ENCODE assay signal across 12 cellular contexts in the genomic region with DNA sequence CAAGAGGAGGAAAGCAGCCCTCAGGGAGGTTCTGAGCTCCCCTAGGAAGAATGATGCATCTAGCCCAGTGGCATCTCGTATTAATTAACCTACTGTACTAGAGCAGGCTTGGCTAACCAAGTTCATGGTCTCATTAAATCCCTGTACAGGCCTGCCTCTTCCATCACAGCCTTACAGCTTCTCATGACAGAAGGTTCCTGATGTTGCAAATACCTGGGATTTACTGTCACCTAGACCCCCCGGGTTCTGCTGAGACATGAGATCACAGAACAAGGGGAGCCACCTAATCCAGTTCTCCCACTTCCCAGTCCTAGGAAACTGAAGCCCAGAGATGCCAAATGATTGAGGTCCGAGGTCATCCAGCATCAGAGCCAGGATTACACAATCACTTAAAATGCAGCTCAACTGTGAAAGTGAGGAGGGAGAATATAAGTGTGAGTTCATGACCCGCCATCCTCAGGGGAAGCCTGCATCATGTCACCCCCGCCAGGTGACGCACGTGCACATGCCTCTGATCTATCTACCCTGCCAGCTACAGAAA. TPM values are rescaled to one million over a fixed set of nuclear protein-coding genes. Genes with fewer than 3 reads are reported as not detected.
A peak's percentile ranks its signal among the peaks of the same experiment; 100 is the strongest.
DNase-seq lines count a peak whose midpoint lies in the region; ATAC-seq, FAIRE-seq and TF ChIP-seq lines count a peak whose summit lies in the region.
"Had no signal": no experiment of that assay in that cellular context is flagged by ENCODE, and none has a peak within 500 bp of the region (broad histone marks: within the 10 kb centered on the region; RNA-seq: fewer than 3 reads in every experiment).

No MANE protein-coding gene starts in this region.

- H3K36me3 ChIP-seq in mucosa of descending colon (ENCODE audit: low read depth) (peaks cover 27% of the 10 kb centered on the region), kidney (ENCODE audit: control insufficient read depth in 1 of 2, insufficient read depth in 2 of 2, low read length in 2 of 2) (peaks cover 37 to 43% of the 10 kb centered on the region in 2 donors)

- 0 out of 5 replicates have a peak, but pooled peaks of 1 of the 2 experiments have one; percentile 26 for TF ChIP-seq RAD21 in A549 (conservative IDR thresholded peaks at IDR 0.05 in 1 of 2, IDR thresholded peaks at IDR 0.05 in 1 of 2)

- H3K27ac ChIP-seq in A549 = peak overlapping the region; percentile 67 to 81
- H3K27ac ChIP-seq in kidney (ENCODE audit: low read depth in 2 of 2, low read length in 2 of 2) = no peak overlapping the region

- DNase-seq in A549 (ENCODE audit: low read depth in 1 of 2, low spot score in 1 of 2) = peak in 1 of 2 experiments; percentile 57
- peak; percentile 68 for DNase-seq in HTR-8/SVneo (ENCODE audit: insufficient read length, low spot score)
- peak; percentile 49 for DNase-seq in epidermal melanocyte (ENCODE audit: insufficient read length, low spot score)
- DNase-seq in mucosa of descending colon = no peak
- DNase-seq in activated CD8-positive, alpha-beta memory T cell treated with anti-CD3 and anti-CD28 coated beads, Interleukin-2, amount 50 U/mL, for 4 hours = no peak
- no peak for DNase-seq in kidney
- DNase-seq in Ammon's horn (ENCODE audit: low spot score) = no peak
- DNase-seq: CD4-positive, alpha-beta T cell; NCI-H1105 treated with DMSO at 0.1 percent for 48 hours had no signal

- H3K4me1 ChIP-seq in A549 = peaks cover 80% of the 10 kb centered on the region
- H3K4me1 ChIP-seq in mucosa of descending colon (ENCODE audit: low read depth) = no peaks in the 10 kb centered on the region
- H3K4me1 ChIP-seq in kidney (ENCODE audit: control insufficient read depth in 1 of 2, insufficient read depth in 1 of 2, low read depth in 1 of 2, low read length in 2 of 2) = peaks cover 0 to 3% of the 10 kb centered on the region in 2 donors

- TF ChIP-seq EP300 in A549 (IDR thresholded peaks at IDR 0.05) = no peak

- peak; percentile 46 to 48 for ATAC-seq in A549
- ATAC-seq in mucosa of descending colon = peak; percentile 18
- no peak for ATAC-seq in HG02610 (IDR thresholded peaks at IDR 0.05; ENCODE audit: unreplicated experiment)

- TF ChIP-seq POLR2A in A549 (IDR thresholded peaks at IDR 0.05; ENCODE audit: low read length) = no peak

- FAIRE-seq in A549 (lab: Jason Lieb, UNC) = no peak
- peak; percentile 63 for FAIRE-seq in HTR-8/SVneo (lab: Jason Lieb, UNC)
- no peak for FAIRE-seq in kidney (lab: Jason Lieb, UNC)

- no peak overlapping the region for H3K4me3 ChIP-seq in A549
- no peak overlapping the region for H3K4me3 ChIP-seq in mucosa of descending colon
- no peak overlapping the region for H3K4me3 ChIP-seq in kidney (ENCODE audit: low read length in 2 of 2)

- no peak overlapping the region for H3K9ac ChIP-seq in kidney (ENCODE audit: low read length in 2 of 2)

- H3K4me2 ChIP-seq in A549 = peak overlapping the region; percentile 59

- WGBS in A549 (ENCODE audit: missing lambda C conversion rate) = 46% methylated on average over 7 of the region's 7 CpGs

- H3K9me3 ChIP-seq in A549 = no peaks in the 10 kb centered on the region
- no peaks in the 10 kb centered on the region for H3K9me3 ChIP-seq in mucosa of descending colon
- H3K9me3 ChIP-seq in kidney (ENCODE audit: control insufficient read depth in 1 of 2, low read length in 2 of 2) = no peaks in the 10 kb centered on the region

- CTCF ChIA-PET in A549 (lab: Yijun Ruan, JAX) = interaction anchor here (0.6 to 9.6 kb wide), 13 partner anchors 8 to 825 kb away, joined by 3 to 62 read pairs (median 4); a partner anchor contains a TSS

- POLR2A ChIA-PET in A549 (lab: Yijun Ruan, JAX) = interaction anchor here (1.3 to 2.2 kb wide), 2 partner anchors 13 to 53 kb away, joined by 3 to 12 read pairs; no protein-coding TSS in a partner anchor

- intact Hi-C loops in mucosa of descending colon (cut with DNase I, micrococcal nuclease) (no loop called here), kidney (cut with DNase I) (no loop called here)

- TF ChIP-seq CTCF in A549 (IDR thresholded peaks at IDR 0.05) (no peak), mucosa of descending colon (IDR thresholded peaks at IDR 0.05) (no peak), kidney (IDR thresholded peaks at IDR 0.05; ENCODE audit: borderline replicate concordance, extremely low read depth, insufficient read depth) (no peak)

TF ChIP-seq in A549, 52 proteins besides CTCF, POLR2A, EP300 and RAD21 (continues in another document):
- TF ChIP-seq ZC3H11A (IDR thresholded peaks at IDR 0.05) = no peak
- TF ChIP-seq, protein P1, sequence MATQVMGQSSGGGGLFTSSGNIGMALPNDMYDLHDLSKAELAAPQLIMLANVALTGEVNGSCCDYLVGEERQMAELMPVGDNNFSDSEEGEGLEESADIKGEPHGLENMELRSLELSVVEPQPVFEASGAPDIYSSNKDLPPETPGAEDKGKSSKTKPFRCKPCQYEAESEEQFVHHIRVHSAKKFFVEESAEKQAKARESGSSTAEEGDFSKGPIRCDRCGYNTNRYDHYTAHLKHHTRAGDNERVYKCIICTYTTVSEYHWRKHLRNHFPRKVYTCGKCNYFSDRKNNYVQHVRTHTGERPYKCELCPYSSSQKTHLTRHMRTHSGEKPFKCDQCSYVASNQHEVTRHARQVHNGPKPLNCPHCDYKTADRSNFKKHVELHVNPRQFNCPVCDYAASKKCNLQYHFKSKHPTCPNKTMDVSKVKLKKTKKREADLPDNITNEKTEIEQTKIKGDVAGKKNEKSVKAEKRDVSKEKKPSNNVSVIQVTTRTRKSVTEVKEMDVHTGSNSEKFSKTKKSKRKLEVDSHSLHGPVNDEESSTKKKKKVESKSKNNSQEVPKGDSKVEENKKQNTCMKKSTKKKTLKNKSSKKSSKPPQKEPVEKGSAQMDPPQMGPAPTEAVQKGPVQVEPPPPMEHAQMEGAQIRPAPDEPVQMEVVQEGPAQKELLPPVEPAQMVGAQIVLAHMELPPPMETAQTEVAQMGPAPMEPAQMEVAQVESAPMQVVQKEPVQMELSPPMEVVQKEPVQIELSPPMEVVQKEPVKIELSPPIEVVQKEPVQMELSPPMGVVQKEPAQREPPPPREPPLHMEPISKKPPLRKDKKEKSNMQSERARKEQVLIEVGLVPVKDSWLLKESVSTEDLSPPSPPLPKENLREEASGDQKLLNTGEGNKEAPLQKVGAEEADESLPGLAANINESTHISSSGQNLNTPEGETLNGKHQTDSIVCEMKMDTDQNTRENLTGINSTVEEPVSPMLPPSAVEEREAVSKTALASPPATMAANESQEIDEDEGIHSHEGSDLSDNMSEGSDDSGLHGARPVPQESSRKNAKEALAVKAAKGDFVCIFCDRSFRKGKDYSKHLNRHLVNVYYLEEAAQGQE (IDR thresholded peaks at IDR 0.05) = no peak

RNA-seq across cellular contexts. Expression of a gene that starts 23.9 kb away (rescaled TPM):
- 367 and 376 TPM in 2 replicates for polyA plus RNA-seq in A549 (2011; rRNA removed)
- polyA plus RNA-seq in A549 (2012; cell fraction: cytosol; rRNA removed) = 262 and 313 TPM in 2 replicates
- 414 and 459 TPM in 2 replicates for polyA plus RNA-seq in A549 (2012; cell fraction: nucleus; rRNA removed)
- polyA plus RNA-seq in A549 (2017; fragmentation: RNase III; extraction: RNeasy Plus Mini Kit Qiagen cat#74134 plus additional on column Dnase treatment) = 337 to 355 TPM (median 344 TPM) in 3 replicates
- polyA minus RNA-seq in A549 (2011; rRNA and poly(A)+ RNA removed) = 672 and 786 TPM in 2 replicates
- 10 to 100 TPM; 80.3 to 95.2 (median 81.5) TPM for total RNA-seq in mucosa of descending colon
- total RNA-seq in kidney = 104 TPM
- polyA plus RNA-seq in kidney (ENCODE audit: insufficient read depth, low read depth, low replicate concordance) = 33.7 TPM

RNA-seq across cellular contexts. Expression of a gene that starts 29.6 kb away (rescaled TPM):
- 12.7 and 13.7 TPM in 2 replicates for polyA plus RNA-seq in A549 (2011; rRNA removed)
- polyA plus RNA-seq in A549 (2012; cell fraction: cytosol; rRNA removed) = 3.3 and 4.2 TPM in 2 replicates
- polyA plus RNA-seq in A549 (2012; cell fraction: nucleus; rRNA removed) = 2.4 and 2.8 TPM in 2 replicates
- polyA plus RNA-seq in A549 (2017; fragmentation: RNase III; extraction: RNeasy Plus Mini Kit Qiagen cat#74134 plus additional on column Dnase treatment) = 3.1 to 3.8 TPM (median 3.8 TPM) in 3 replicates
- polyA minus RNA-seq in A549 (2011; rRNA and poly(A)+ RNA removed) = 36.7 and 42.0 TPM in 2 replicates
- total RNA-seq in mucosa of descending colon = 10 to 100 TPM in 1 of 3 donors, 1 to 10 TPM in 2; 7.6 to 14.7 (median 8.5) TPM
- total RNA-seq in kidney = 16.1 TPM
- polyA plus RNA-seq in kidney (ENCODE audit: insufficient read depth, low read depth, low replicate concordance) = 0.37 TPM

RNA-seq across cellular contexts. Expression of a gene that starts 35.6 kb away (rescaled TPM):
- polyA plus RNA-seq in A549 (2011; rRNA removed) (2.0 and 2.3 TPM in 2 replicates), A549 (2017; fragmentation: RNase III; extraction: RNeasy Plus Mini Kit Qiagen cat#74134 plus additional on column Dnase treatment) (2.2 to 2.5 TPM (median 2.3 TPM) in 3 replicates), kidney (ENCODE audit: insufficient read depth, low read depth, low replicate concordance) (4.6 TPM)
- 0.47 and 0.56 TPM in 2 replicates for polyA plus RNA-seq in A549 (2012; cell fraction: cytosol; rRNA removed)
- polyA plus RNA-seq in A549 (2012; cell fraction: nucleus; rRNA removed) = 0.64 and 0.80 TPM in 2 replicates
- 2.8 TPM in 2 replicates for polyA minus RNA-seq in A549 (2011; rRNA and poly(A)+ RNA removed)
- total RNA-seq in mucosa of descending colon (1 to 10 TPM in 1 of 3 donors, under 1 TPM in 1, not detected in 1; 0.34 to 2.1 TPM), kidney (6.0 TPM)

RNA-seq across cellular contexts. Expression of a gene that starts 57.2 kb away (rescaled TPM):
- polyA plus RNA-seq in A549 (2011; rRNA removed) = 0.13 and 0.19 TPM in 2 replicates
- polyA plus RNA-seq in A549 (2012; cell fraction: cytosol; rRNA removed) = 0.06 and 0.09 TPM in 2 replicates
- polyA plus RNA-seq in A549 (2012; cell fraction: nucleus; rRNA removed) = 0.05 and 0.08 TPM in 2 replicates
- polyA plus RNA-seq in A549 (2017; fragmentation: RNase III; extraction: RNeasy Plus Mini Kit Qiagen cat#74134 plus additional on column Dnase treatment) = 0.04 to 0.12 TPM (median 0.05 TPM) in 3 replicates
- 0.54 TPM in 1 of 2 replicates, not detected in the other for polyA minus RNA-seq in A549 (2011; rRNA and poly(A)+ RNA removed)
- total RNA-seq in mucosa of descending colon = under 1 TPM in 1 of 3 donors, not detected in 2; 0.73 TPM
- total RNA-seq in kidney = 0.28 TPM
- not detected for polyA plus RNA-seq in kidney (ENCODE audit: insufficient read depth, low read depth, low replicate concordance)
- total RNA-seq: CD4-positive, alpha-beta T cell; SK-MEL-5 had no signal
- polyA plus RNA-seq: neural cell had no signal

RNA-seq across cellular contexts. Expression of a gene that starts 58.8 kb away (rescaled TPM):
- polyA plus RNA-seq in A549 (2011; rRNA removed) (167 and 171 TPM in 2 replicates), A549 (2017; fragmentation: RNase III; extraction: RNeasy Plus Mini Kit Qiagen cat#74134 plus additional on column Dnase treatment) (109 to 118 TPM (median 114 TPM) in 3 replicates), kidney (ENCODE audit: insufficient read depth, low read depth, low replicate concordance) (88.0 TPM)
- 123 and 126 TPM in 2 replicates for polyA plus RNA-seq in A549 (2012; cell fraction: cytosol; rRNA removed)
- 81.6 and 83.4 TPM in 2 replicates for polyA plus RNA-seq in A549 (2012; cell fraction: nucleus; rRNA removed)
- polyA minus RNA-seq in A549 (2011; rRNA and poly(A)+ RNA removed) = 75.3 and 79.7 TPM in 2 replicates
- total RNA-seq in mucosa of descending colon (10 to 100 TPM; 17.8 to 46.5 (median 19.1) TPM), kidney (44.0 TPM)

Comparison
In these comparisons a context has a peak if more than half of its experiments do, and no peak if none do; other contexts are left out.
1. DNase-seq: peak in HTR-8/SVneo (single experiment) and epidermal melanocyte (single experiment); none in mucosa of descending colon (0 of 3), activated CD8-positive, alpha-beta memory T cell treated with anti-CD3 and anti-CD28 coated beads, Interleukin-2, amount 50 U/mL, for 4 hours (single experiment), kidney (single experiment) and Ammon's horn (single experiment).
2. H3K27ac ChIP-seq: peak in A549 (2 of 2); none in kidney (0 of 2).